ENCODE assay signal across 18 cellular contexts in genomic region chr1:244211559-244211944, GRCh38.
DNase-seq lines count a peak whose midpoint lies in the region; ATAC-seq and TF ChIP-seq lines count a peak whose summit lies in the region.
"Had no signal": no experiment of that assay in that cellular context is flagged by ENCODE, and none has a peak within 500 bp of the region (broad histone marks: within the 10 kb centered on the region; RNA-seq: fewer than 3 reads in every experiment).

No MANE protein-coding gene starts in this region.

- no peaks in the 10 kb centered on the region for H3K9me2 ChIP-seq in PC-3 (replicated peaks; ENCODE audit: low read length)
- no peaks in the 10 kb centered on the region for H3K9me2 ChIP-seq in Karpas-422 (replicated peaks; ENCODE audit: insufficient read depth, low read length)

- H3K27ac ChIP-seq in PC-3 (ENCODE audit: low read length) (no peak overlapping the region; the same call in 1 of the 2 replicates), prostate gland (no peak overlapping the region), Karpas-422 (ENCODE audit: low read length) (no peak overlapping the region)
- H3K27ac ChIP-seq: brain microvascular endothelial cell, neutrophil had no signal

- intact Hi-C loops in PC-3 (cut with micrococcal nuclease) (loop anchor here (1.0 to 5.0 kb wide), 4 partner anchors 15 to 164 kb away; no protein-coding TSS in a partner anchor), prostate gland (cut with DNase I) (loop anchor here (5.0 to 10.0 kb wide), 3 partner anchors 61 to 357 kb away; partner anchors contain the start of genes ADSS2 and AKT3)

- peak; percentile 77 for ATAC-seq in PC-3
- ATAC-seq in GM21737 (IDR thresholded peaks at IDR 0.05; ENCODE audit: unreplicated experiment), result no peak
- ATAC-seq: activated CD4-positive, CD25-positive, alpha-beta regulatory T cell treated with anti-CD3 and anti-CD28 coated beads, Interleukin-2, amount 50 U/mL, for 24 hours; stimulated activated naive CD8-positive, alpha-beta T cell treated with anti-CD3 and anti-CD28 coated beads, Interleukin-15, Interleukin-2, amounts not matched to agents 100 U/mL and 50 U/mL, for 24 hours had no signal

- no peaks in the 10 kb centered on the region for H3K36me3 ChIP-seq in PC-3 (ENCODE audit: low read depth, low read length)
- H3K36me3 ChIP-seq in prostate gland, result no peaks in the 10 kb centered on the region
- no peaks in the 10 kb centered on the region for H3K36me3 ChIP-seq in Karpas-422 (ENCODE audit: insufficient read depth, low read length)
- H3K36me3 ChIP-seq: brain microvascular endothelial cell, neutrophil had no signal

- CTCF ChIA-PET in PC-3 (lab: Charles Lee), result interaction anchor here (0.7 kb wide), 1 partner anchor 15 kb away, joined by 3 read pairs; no protein-coding TSS in a partner anchor

- H3K79me2 ChIP-seq in PC-3 (ENCODE audit: low read length) (no peaks in the 10 kb centered on the region), Karpas-422 (ENCODE audit: low read length) (no peaks in the 10 kb centered on the region)

- POLR2A ChIA-PET in PC-3 (lab: Charles Lee; ENCODE audit: unreplicated experiment), result no interaction called here

- no peaks in the 10 kb centered on the region for H3F3A ChIP-seq in PC-3 (ENCODE audit: low read length, unreplicated experiment)

- H3K9ac ChIP-seq in PC-3 (ENCODE audit: low read length), result no peak overlapping the region
- H3K9ac ChIP-seq in Karpas-422 (ENCODE audit: low read length), result no peak overlapping the region

- WGBS in prostate gland, result 16% methylated on average over 5 of the region's 5 CpGs

- H4K20me1 ChIP-seq in PC-3 (ENCODE audit: low read length) (no peaks in the 10 kb centered on the region), Karpas-422 (ENCODE audit: insufficient read depth, low read depth, low read length) (no peaks in the 10 kb centered on the region)

- H3K4me3 ChIP-seq in AG10803 (ENCODE audit: low read length), result no peak overlapping the region
- no peak overlapping the region for H3K4me3 ChIP-seq in PC-3 (ENCODE audit: low read length)
- no peak overlapping the region for H3K4me3 ChIP-seq in prostate gland
- H3K4me3 ChIP-seq in Karpas-422 (ENCODE audit: low read length), result no peak overlapping the region

- no peak overlapping the region for H2AFZ ChIP-seq in PC-3 (ENCODE audit: low read length)
- no peak overlapping the region for H2AFZ ChIP-seq in Karpas-422 (ENCODE audit: low read length)

- no peak for TF ChIP-seq CTCF in AG10803 (conservative IDR thresholded peaks at IDR 0.05; ENCODE audit: low read length)
- no peak for TF ChIP-seq CTCF in PC-3 (conservative IDR thresholded peaks at IDR 0.05; ENCODE audit: low read depth, low read length)
- no peak for TF ChIP-seq CTCF in prostate gland (IDR thresholded peaks at IDR 0.05)
- TF ChIP-seq CTCF in GM10266 (IDR thresholded peaks at IDR 0.05; ENCODE audit: control insufficient read depth, insufficient read depth, low read depth, missing control alignments), result no peak

- H3K9me3 ChIP-seq in PC-3 (ENCODE audit: low read length) (no peaks in the 10 kb centered on the region), prostate gland (no peaks in the 10 kb centered on the region), Karpas-422 (ENCODE audit: low read length) (no peaks in the 10 kb centered on the region)
- H3K9me3 ChIP-seq: neutrophil had no signal

- TF ChIP-seq POLR2A in prostate gland (IDR thresholded peaks at IDR 0.05), result no peak

- BruUV-seq in PC-3 (replicated peaks; lab: Mats Ljungman, UMichigan), result no TSS peak

- H3K4me2 ChIP-seq in PC-3 (ENCODE audit: low read length) (0 out of 2 replicates have a peak overlapping the region, but pooled peaks have one; percentile 0), Karpas-422 (ENCODE audit: low read depth, low read length, poor library complexity, severe bottlenecking) (no peak overlapping the region)

- DNase-seq in AG10803 (ENCODE audit: low read depth) (peak; percentile 66), PC-3 (peak; percentile 70), fibroblast of peridontal ligament (ENCODE audit: extremely low read depth) (peak; percentile 38), prostate gland (ENCODE audit: low spot score) (peak; percentile 42), GM10266 (ENCODE audit: extremely low spot score) (no peak), Karpas-422 (no peak)
- no peak for DNase-seq in activated effector memory CD4-positive, alpha-beta T cell treated with anti-CD3 and anti-CD28 coated beads, Interleukin-2, amount 50 U/mL, for 16 hours
- DNase-seq: brain microvascular endothelial cell; effector CD8-positive, alpha-beta T cell; midbrain; NCI-H1930; NCI-H510A; SIG-M5; stimulated activated naive CD8-positive, alpha-beta T cell treated with anti-CD3 and anti-CD28 coated beads, Interleukin-15, Interleukin-2, amounts not matched to agents 100 U/mL and 50 U/mL, for 24 hours; T-helper 2 cell had no signal

- no peaks in the 10 kb centered on the region for H3K27me3 ChIP-seq in PC-3 (ENCODE audit: low read length)
- H3K27me3 ChIP-seq in prostate gland (replicated peaks; ENCODE audit: insufficient read depth), result no peaks in the 10 kb centered on the region
- no peaks in the 10 kb centered on the region for H3K27me3 ChIP-seq in Karpas-422 (ENCODE audit: low read length)
- H3K27me3 ChIP-seq: brain microvascular endothelial cell, neutrophil had no signal

- H3K4me1 ChIP-seq in PC-3 (ENCODE audit: insufficient read depth, low read length) (peaks cover 32% of the 10 kb centered on the region), prostate gland (replicated peaks) (peaks cover 5% of the 10 kb centered on the region), Karpas-422 (ENCODE audit: low read length) (no peaks in the 10 kb centered on the region)

Comparison
In these comparisons a context has a peak if more than half of its experiments do, and no peak if none do; other contexts are left out.
1. DNase-seq: peak in AG10803 (single experiment), PC-3 (single experiment), fibroblast of peridontal ligament (single experiment) and prostate gland (single experiment); none in activated effector memory CD4-positive, alpha-beta T cell treated with anti-CD3 and anti-CD28 coated beads, Interleukin-2, amount 50 U/mL, for 16 hours (single experiment), GM10266 (single experiment) and Karpas-422 (single experiment).